23 cellular contexts compared by ENCODE assay signal in genomic region chr7:129855935-129856717, GRCh38.
DNase-seq lines count a peak whose midpoint lies in the region; ATAC-seq and TF ChIP-seq lines count a peak whose summit lies in the region.
"Had no signal": no experiment of that assay in that cellular context is flagged by ENCODE, and none has a peak within 500 bp of the region (broad histone marks: within the 10 kb centered on the region; RNA-seq: fewer than 3 reads in every experiment).

No MANE protein-coding gene starts in this region.

- H3K9me3 Mint-ChIP-seq in effector memory CD8-positive, alpha-beta T cell: no peaks in the 10 kb centered on the region
- no peaks in the 10 kb centered on the region for H3K9me3 Mint-ChIP-seq in osteocyte (ENCODE audit: unreplicated experiment)
- H3K9me3 Mint-ChIP-seq in activated T-helper 2 cell treated with anti-CD3 and anti-CD28 coated beads, Interferon-gamma antibody, Interleukin-2, Interleukin-4, amounts not matched to agents 10 μg/mL and 5 μg/mL and 100 μg/mL, durations not matched to agents 14 hours and 24 hours and 36 hours: no peaks in the 10 kb centered on the region
- H3K9me3 Mint-ChIP-seq: activated CD4-positive, alpha-beta T cell treated with anti-CD3 and anti-CD28 coated beads, Interleukin-2, amount 10 ng/mL, durations not matched to agents 7 days and 5 days; CD8-positive, alpha-beta memory T cell; dendritic cell treated with granulocyte-macrophage colony-stimulating factor and Interleukin-4, amounts not matched to agents 40 ng/mL and 50 ng/mL, for 4 days; stimulated activated naive B cell treated with anti-CD40 and anti-IgM and Interleukin-4, amounts not matched to agents 10 μg/mL and 1 μg/mL and 100 μg/mL, for 72 hours; T-helper 1 cell treated with Interleukin-12 subunit alpha and Interleukin-12 subunit beta and Interleukin-4 antibody, amounts not matched to agents 30 μg/mL and 1 μg/mL, for 36 hours had no signal

- H3K9ac ChIP-seq in HCT116 (ENCODE audit: low read length): no peak overlapping the region

- H3K27ac ChIP-seq in HCT116 (ENCODE audit: low read depth, low read length) (peak overlapping the region; percentile 97), RWPE1 (peak overlapping the region; percentile 82)
- H3K27ac ChIP-seq: psoas muscle had no signal

- H3K4me1 ChIP-seq in HCT116 (ENCODE audit: control insufficient read depth in 1 of 2, insufficient read depth in 2 of 2, low read length in 2 of 2): peaks cover 97 to 98% of the 10 kb centered on the region in 2 experiments

- POLR2A ChIA-PET in HCT116 (lab: Charles Lee): interaction anchor here (0.9 to 1.9 kb wide), 2 partner anchors 31 to 93 kb away, joined by 3 to 4 read pairs; no protein-coding TSS in a partner anchor
- POLR2A ChIA-PET in RWPE1 (lab: Yijun Ruan, JAX; ENCODE audit: low non-redundant PET): no interaction called here

- TF ChIP-seq CTCF in HCT116 (IDR thresholded peaks at IDR 0.05 in 2 of 3, conservative IDR thresholded peaks at IDR 0.05 in 1 of 3; ENCODE audit: borderline replicate concordance in 1 of 3, insufficient read depth in 1 of 3, low read depth in 2 of 3, low read length in 2 of 3) (no peak), RWPE1 (conservative IDR thresholded peaks at IDR 0.05; ENCODE audit: low read depth) (no peak), osteocyte (IDR thresholded peaks at IDR 0.05) (no peak)

- H3K79me2 ChIP-seq in HCT116 (ENCODE audit: insufficient read depth, low read length): peaks cover 70% of the 10 kb centered on the region

- H3K36me3 Mint-ChIP-seq in effector memory CD8-positive, alpha-beta T cell (ENCODE audit: insufficient read depth): peaks cover 15% of the 10 kb centered on the region
- peaks cover 18% of the 10 kb centered on the region for H3K36me3 Mint-ChIP-seq in osteocyte (ENCODE audit: unreplicated experiment)
- H3K36me3 Mint-ChIP-seq in activated T-helper 2 cell treated with anti-CD3 and anti-CD28 coated beads, Interferon-gamma antibody, Interleukin-2, Interleukin-4, amounts not matched to agents 10 μg/mL and 5 μg/mL and 100 μg/mL, durations not matched to agents 14 hours and 24 hours and 36 hours (ENCODE audit: low read depth): peaks cover 11% of the 10 kb centered on the region

- no peak overlapping the region for H3K4me3 Mint-ChIP-seq in effector memory CD8-positive, alpha-beta T cell
- no peak overlapping the region for H3K4me3 Mint-ChIP-seq in osteocyte (ENCODE audit: unreplicated experiment)
- no peak overlapping the region for H3K4me3 Mint-ChIP-seq in activated T-helper 2 cell treated with anti-CD3 and anti-CD28 coated beads, Interferon-gamma antibody, Interleukin-2, Interleukin-4, amounts not matched to agents 10 μg/mL and 5 μg/mL and 100 μg/mL, durations not matched to agents 14 hours and 24 hours and 36 hours (ENCODE audit: low read depth)
- H3K4me3 Mint-ChIP-seq: activated CD4-positive, alpha-beta T cell treated with anti-CD3 and anti-CD28 coated beads, Interleukin-2, amount 10 ng/mL, durations not matched to agents 7 days and 5 days; CD8-positive, alpha-beta memory T cell; dendritic cell treated with granulocyte-macrophage colony-stimulating factor and Interleukin-4, amounts not matched to agents 40 ng/mL and 50 ng/mL, for 4 days; stimulated activated naive B cell treated with anti-CD40 and anti-IgM and Interleukin-4, amounts not matched to agents 10 μg/mL and 1 μg/mL and 100 μg/mL, for 72 hours; T-helper 1 cell treated with Interleukin-12 subunit alpha and Interleukin-12 subunit beta and Interleukin-4 antibody, amounts not matched to agents 30 μg/mL and 1 μg/mL, for 36 hours had no signal

- no peak overlapping the region for H3K4me3 ChIP-seq in HCT116 (replicated peaks in 1 of 2; ENCODE audit: low read depth in 1 of 2, low read length in 2 of 2)
- H3K4me3 ChIP-seq: psoas muscle, skin epidermis had no signal

- no peak for TF ChIP-seq RAD21 in HCT116 (IDR thresholded peaks at IDR 0.05; ENCODE audit: low read depth)

- ATAC-seq in HCT116: no peak
- ATAC-seq in effector memory CD8-positive, alpha-beta T cell (replicated peaks): peak; percentile 55
- ATAC-seq: PC-3; psoas muscle; stimulated activated naive B cell treated with anti-CD40 and anti-IgM and Interleukin-4, amounts not matched to agents 10 μg/mL and 1 μg/mL and 100 μg/mL, for 72 hours had no signal

- H3K27ac Mint-ChIP-seq in effector memory CD8-positive, alpha-beta T cell: peak overlapping the region in 1 of 2 donors; percentile 2
- peak overlapping the region; percentile 97 for H3K27ac Mint-ChIP-seq in osteocyte (ENCODE audit: unreplicated experiment)
- H3K27ac Mint-ChIP-seq in activated T-helper 2 cell treated with anti-CD3 and anti-CD28 coated beads, Interferon-gamma antibody, Interleukin-2, Interleukin-4, amounts not matched to agents 10 μg/mL and 5 μg/mL and 100 μg/mL, durations not matched to agents 14 hours and 24 hours and 36 hours: no peak overlapping the region
- H3K27ac Mint-ChIP-seq: activated CD4-positive, alpha-beta T cell treated with anti-CD3 and anti-CD28 coated beads, Interleukin-2, amount 10 ng/mL, durations not matched to agents 7 days and 5 days; dendritic cell treated with granulocyte-macrophage colony-stimulating factor and Interleukin-4, amounts not matched to agents 40 ng/mL and 50 ng/mL, for 4 days; stimulated activated naive B cell treated with anti-CD40 and anti-IgM and Interleukin-4, amounts not matched to agents 10 μg/mL and 1 μg/mL and 100 μg/mL, for 72 hours; T-helper 1 cell treated with Interleukin-12 subunit alpha and Interleukin-12 subunit beta and Interleukin-4 antibody, amounts not matched to agents 30 μg/mL and 1 μg/mL, for 36 hours had no signal

- TF ChIP-seq POLR2A in HCT116 (IDR thresholded peaks at IDR 0.05; ENCODE audit: borderline replicate concordance, extremely low read depth, insufficient read depth, insufficient read length): no peak

- no peaks in the 10 kb centered on the region for H3K27me3 ChIP-seq in HCT116 (ENCODE audit: insufficient read depth, low read length)

- no peaks in the 10 kb centered on the region for H3K9me2 ChIP-seq in HCT116 (ENCODE audit: insufficient read depth)

- no peaks in the 10 kb centered on the region for H3K9me3 ChIP-seq in HCT116 (ENCODE audit: control insufficient read depth in 1 of 2, insufficient read depth in 1 of 2, low read depth in 1 of 2, low read length in 2 of 2)
- H3K9me3 ChIP-seq: psoas muscle had no signal

- RAD21 ChIA-PET in HCT116 (lab: Charles Lee; ENCODE audit: low non-redundant PET in 1 of 2, low total read pairs in 2 of 2, uncharacterized antibody in 2 of 2, unreplicated experiment in 2 of 2): no interaction called here

- H2AFZ ChIP-seq in HCT116 (ENCODE audit: low read depth, low read length, poor library complexity, severe bottlenecking): no peak overlapping the region

- H3K4me1 Mint-ChIP-seq in effector memory CD8-positive, alpha-beta T cell (ENCODE audit: low read depth in 2 of 2): peaks cover 35 to 38% of the 10 kb centered on the region in 2 donors
- peaks cover 94% of the 10 kb centered on the region for H3K4me1 Mint-ChIP-seq in osteocyte (ENCODE audit: unreplicated experiment)
- H3K4me1 Mint-ChIP-seq in activated T-helper 2 cell treated with anti-CD3 and anti-CD28 coated beads, Interferon-gamma antibody, Interleukin-2, Interleukin-4, amounts not matched to agents 10 μg/mL and 5 μg/mL and 100 μg/mL, durations not matched to agents 14 hours and 24 hours and 36 hours (ENCODE audit: low read depth): peaks cover 22% of the 10 kb centered on the region

- no peaks in the 10 kb centered on the region for H4K20me1 ChIP-seq in HCT116 (ENCODE audit: insufficient read depth)

- CTCF ChIA-PET in HCT116 (lab: Charles Lee) (no interaction called here), RWPE1 (lab: Yijun Ruan, JAX) (no interaction called here)

- no peak overlapping the region; the same call in 1 of the 2 replicates for H3K4me2 ChIP-seq in HCT116 (ENCODE audit: low read length)

- no peaks in the 10 kb centered on the region; a peak in 1 of 4 replicates for H3K36me3 ChIP-seq in HCT116 (ENCODE audit: control insufficient read depth in 1 of 2, insufficient read depth in 2 of 2, low read length in 2 of 2)

- no TSS peak for BruUV-seq in HCT116 (replicated peaks; lab: Mats Ljungman, UMichigan)

- intact Hi-C loops in HCT116 (cut with micrococcal nuclease): no loop called here
- intact Hi-C loops in activated T-helper 2 cell treated with anti-CD3 and anti-CD28 coated beads, Interferon-gamma antibody, Interleukin-2, Interleukin-4, amounts not matched to agents 10 μg/mL and 5 μg/mL and 100 μg/mL, durations not matched to agents 14 hours and 24 hours and 36 hours (cut with micrococcal nuclease): no loop called here

- DNase-seq in HCT116 (ENCODE audit: low read depth, low spot score) (no peak), RWPE1 (ENCODE audit: low spot score) (no peak), osteocyte (ENCODE audit: extremely low spot score, unreplicated experiment) (no peak), dedifferentiated amniotic fluid mesenchymal stem cell (ENCODE audit: extremely low spot score) (no peak), retina (no peak)
- DNase-seq in effector memory CD8-positive, alpha-beta T cell: no peak
- no peak for DNase-seq in activated T-helper 2 cell treated with anti-CD3 and anti-CD28 coated beads, Interferon-gamma antibody, Interleukin-2, Interleukin-4, amounts not matched to agents 10 μg/mL and 5 μg/mL and 100 μg/mL, durations not matched to agents 14 hours and 24 hours and 36 hours (ENCODE audit: low spot score)
- DNase-seq: activated CD4-positive, alpha-beta T cell treated with anti-CD3 and anti-CD28 coated beads, Interleukin-2, amount 10 ng/mL, durations not matched to agents 7 days and 5 days; activated CD8-positive, alpha-beta memory T cell treated with anti-CD3 and anti-CD28 coated beads, Interleukin-2, amount 50 U/mL, for 4 hours; activated effector memory CD4-positive, alpha-beta T cell treated with Interleukin-2 at 50 U/mL for 16 hours; CD8-positive, alpha-beta memory T cell; DMS153; NCI-H187; NCI-H2227 treated with DMSO at 0.1 percent for 48 hours; NCI-H82; psoas muscle; SIG-M5; stimulated activated CD4-positive, alpha-beta T cell treated with anti-CD3 and anti-CD28 coated beads, Interleukin-2, amount 100 ng/mL, for 24 hours; stimulated activated naive B cell treated with anti-CD40 and anti-IgM and Interleukin-4, amounts not matched to agents 10 μg/mL and 1 μg/mL and 100 μg/mL, for 72 hours had no signal

- no peaks in the 10 kb centered on the region for H3K27me3 Mint-ChIP-seq in effector memory CD8-positive, alpha-beta T cell
- no peaks in the 10 kb centered on the region for H3K27me3 Mint-ChIP-seq in osteocyte (ENCODE audit: unreplicated experiment)
- no peaks in the 10 kb centered on the region for H3K27me3 Mint-ChIP-seq in activated T-helper 2 cell treated with anti-CD3 and anti-CD28 coated beads, Interferon-gamma antibody, Interleukin-2, Interleukin-4, amounts not matched to agents 10 μg/mL and 5 μg/mL and 100 μg/mL, durations not matched to agents 14 hours and 24 hours and 36 hours (ENCODE audit: low read depth)
- H3K27me3 Mint-ChIP-seq: activated CD4-positive, alpha-beta T cell treated with anti-CD3 and anti-CD28 coated beads, Interleukin-2, amount 10 ng/mL, durations not matched to agents 7 days and 5 days; CD8-positive, alpha-beta memory T cell; dendritic cell treated with granulocyte-macrophage colony-stimulating factor and Interleukin-4, amounts not matched to agents 40 ng/mL and 50 ng/mL, for 4 days; stimulated activated naive B cell treated with anti-CD40 and anti-IgM and Interleukin-4, amounts not matched to agents 10 μg/mL and 1 μg/mL and 100 μg/mL, for 72 hours had no signal
